1 cellular context compared by ENCODE assay signal in genomic region chr6:131756039-131756438, GRCh38.
TF ChIP-seq lines count a peak whose summit lies in the region.

No MANE protein-coding gene starts in this region.

TF ChIP-seq in endothelial cell of umbilical vein, 7 proteins besides CTCF, POLR2A, EP300 and RAD21:
- no peak for TF ChIP-seq GATA2 (IDR thresholded peaks at IDR 0.05; ENCODE audit: insufficient read depth, insufficient read length, low read depth, low read length)
- TF ChIP-seq EZH2 (IDR thresholded peaks at IDR 0.05; ENCODE audit: borderline replicate concordance, low read depth, low read length, severe bottlenecking), result no peak
- TF ChIP-seq JUN (IDR thresholded peaks at IDR 0.05; ENCODE audit: borderline replicate concordance, insufficient read depth, insufficient read length, low read depth), result no peak
- TF ChIP-seq MYC (IDR thresholded peaks at IDR 0.05; ENCODE audit: low read depth, low read length), result no peak
- no peak for TF ChIP-seq MAX (IDR thresholded peaks at IDR 0.05; ENCODE audit: insufficient read depth, insufficient read length)
- no peak for TF ChIP-seq POLR2AphosphoS5 (IDR thresholded peaks at IDR 0.05; ENCODE audit: insufficient read depth, low read depth, low read length)
- TF ChIP-seq FOS (IDR thresholded peaks at IDR 0.05; ENCODE audit: borderline replicate concordance, insufficient read depth, low read length), result no peak
